35 cellular contexts compared by ENCODE assay signal in the genomic region with DNA sequence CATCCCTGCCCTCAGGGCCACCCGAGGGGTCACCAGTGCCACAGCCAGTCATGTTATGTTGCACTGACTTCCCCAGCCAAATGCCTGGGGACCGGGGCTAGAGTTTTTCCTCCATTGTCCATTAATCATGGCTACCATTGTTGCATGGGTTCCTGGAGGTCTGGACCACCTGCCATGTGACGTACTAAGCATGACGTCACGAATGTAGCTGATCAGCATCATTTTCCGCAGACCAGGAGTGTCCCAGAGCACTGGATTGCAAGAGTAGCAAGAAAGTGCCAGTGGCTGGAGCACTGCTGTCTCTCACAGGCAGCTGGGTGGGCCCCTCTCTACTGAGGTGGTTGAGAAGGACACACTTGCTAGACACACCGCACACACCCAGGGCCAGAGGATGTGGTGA. TPM values are rescaled to one million over a fixed set of nuclear protein-coding genes. Genes with fewer than 3 reads are reported as not detected.
"Had no signal": no experiment of that assay in that cellular context is flagged by ENCODE, and none has a peak within 500 bp of the region (broad histone marks: within the 10 kb centered on the region; RNA-seq: fewer than 3 reads in every experiment).

No MANE protein-coding gene starts in this region.

- H3K9me3 Mint-ChIP-seq: activated CD4-positive, alpha-beta memory T cell treated with anti-CD3 and anti-CD28 coated beads, Interleukin-2, amount 10 ng/mL, durations not matched to agents 7 days and 5 days; activated naive CD4-positive, alpha-beta T cell treated with anti-CD3 and anti-CD28 coated beads, Interleukin-2, amount 10 ng/mL, durations not matched to agents 7 days and 5 days; activated naive CD8-positive, alpha-beta T cell treated with anti-CD3 and anti-CD28 coated beads, Interleukin-2, amount 50 U/mL, for 24 hours had no signal

- H3K4me3 ChIP-seq: Peyer's patch had no signal

- ATAC-seq: activated CD8-positive, alpha-beta memory T cell treated with anti-CD3 and anti-CD28 coated beads, Interleukin-2, amount 10 ng/mL, durations not matched to agents 7 days and 5 days; activated naive CD8-positive, alpha-beta T cell treated with anti-CD3 and anti-CD28 coated beads, Interleukin-2, amount 50 U/mL, for 24 hours; PC-3 had no signal

- H3K36me3 Mint-ChIP-seq: activated CD8-positive, alpha-beta memory T cell treated with anti-CD3 and anti-CD28 coated beads, Interleukin-2, amount 10 ng/mL, durations not matched to agents 7 days and 5 days; activated naive CD4-positive, alpha-beta T cell treated with anti-CD3 and anti-CD28 coated beads, Interleukin-2, amount 10 ng/mL, durations not matched to agents 7 days and 5 days; activated naive CD8-positive, alpha-beta T cell had no signal

- DNase-seq: activated CD4-positive, alpha-beta memory T cell treated with anti-CD3 and anti-CD28 coated beads, Interleukin-2, amount 10 ng/mL, durations not matched to agents 7 days and 5 days; activated CD4-positive, alpha-beta T cell treated with anti-CD3 and anti-CD28 coated beads for 1 hour; activated CD4-positive, alpha-beta T cell treated with anti-CD3 and anti-CD28 coated beads for 48 hours; activated CD4-positive, CD25-positive, alpha-beta regulatory T cell; activated CD8-positive, alpha-beta memory T cell treated with anti-CD3 and anti-CD28 coated beads for 24 hours; activated CD8-positive, alpha-beta memory T cell treated with anti-CD3 and anti-CD28 coated beads, Interleukin-2, amount 10 ng/mL, durations not matched to agents 7 days and 5 days; activated CD8-positive, alpha-beta memory T cell treated with anti-CD3 and anti-CD28 coated beads, Interleukin-2, amount 50 U/mL, for 48 hours; activated effector memory CD4-positive, alpha-beta T cell treated with Interleukin-2 at 50 U/mL for 16 hours; activated naive CD4-positive, alpha-beta T cell treated with anti-CD3 and anti-CD28 coated beads, Interleukin-2, amount 10 ng/mL, durations not matched to agents 7 days and 5 days; activated naive CD8-positive, alpha-beta T cell treated with anti-CD3 and anti-CD28 coated beads, Interleukin-2, amount 50 U/mL, for 24 hours; activated T-cell treated with anti-CD3 and anti-CD28 coated beads, Interleukin-2, amount 50 U/mL, for 48 hours; anterior cingulate cortex; MM.1S; MV-4-11; NCI-H1092; NCI-H1436 treated with DMSO at 0.1 percent for 48 hours; NCI-H1694 treated with DMSO at 0.1 percent for 48 hours; NCI-H2029; NCI-H2171; NCI-H510A; NCI-H526; NCI-H748 treated with DMSO at 0.1 percent for 48 hours; NK-92 treated with Interleukin-12 subunit alpha and Interleukin-12 subunit beta, amount 100 ng/mL, for 24 hours; PC-3; Peyer's patch; RPMI8226; SHP77 treated with DMSO at 0.1 percent for 48 hours; SW 1271; T-helper 1 cell; T-helper 2 cell; T-helper 9 cell had no signal

- H3K9me3 ChIP-seq: Peyer's patch had no signal

- H3K27ac Mint-ChIP-seq: activated CD4-positive, alpha-beta memory T cell treated with anti-CD3 and anti-CD28 coated beads, Interleukin-2, amount 10 ng/mL, durations not matched to agents 7 days and 5 days; activated CD8-positive, alpha-beta memory T cell treated with anti-CD3 and anti-CD28 coated beads, Interleukin-2, amount 10 ng/mL, durations not matched to agents 7 days and 5 days; activated naive CD4-positive, alpha-beta T cell treated with anti-CD3 and anti-CD28 coated beads, Interleukin-2, amount 10 ng/mL, durations not matched to agents 7 days and 5 days; activated naive CD8-positive, alpha-beta T cell; activated naive CD8-positive, alpha-beta T cell treated with anti-CD3 and anti-CD28 coated beads, Interleukin-2, amount 50 U/mL, for 24 hours had no signal

- H3K36me3 ChIP-seq: Peyer's patch had no signal

- H3K27me3 ChIP-seq: Peyer's patch had no signal

- H3K27me3 Mint-ChIP-seq: activated CD4-positive, alpha-beta memory T cell treated with anti-CD3 and anti-CD28 coated beads, Interleukin-2, amount 10 ng/mL, durations not matched to agents 7 days and 5 days; activated CD8-positive, alpha-beta memory T cell treated with anti-CD3 and anti-CD28 coated beads, Interleukin-2, amount 10 ng/mL, durations not matched to agents 7 days and 5 days; activated naive CD4-positive, alpha-beta T cell treated with anti-CD3 and anti-CD28 coated beads, Interleukin-2, amount 10 ng/mL, durations not matched to agents 7 days and 5 days; activated naive CD8-positive, alpha-beta T cell; activated naive CD8-positive, alpha-beta T cell treated with anti-CD3 and anti-CD28 coated beads, Interleukin-2, amount 50 U/mL, for 24 hours had no signal

- H3K4me1 Mint-ChIP-seq: activated CD4-positive, alpha-beta memory T cell treated with anti-CD3 and anti-CD28 coated beads, Interleukin-2, amount 10 ng/mL, durations not matched to agents 7 days and 5 days; activated CD8-positive, alpha-beta memory T cell treated with anti-CD3 and anti-CD28 coated beads, Interleukin-2, amount 10 ng/mL, durations not matched to agents 7 days and 5 days; activated naive CD4-positive, alpha-beta T cell treated with anti-CD3 and anti-CD28 coated beads, Interleukin-2, amount 10 ng/mL, durations not matched to agents 7 days and 5 days; activated naive CD8-positive, alpha-beta T cell treated with anti-CD3 and anti-CD28 coated beads, Interleukin-2, amount 50 U/mL, for 24 hours had no signal

- H3K4me3 Mint-ChIP-seq: activated CD4-positive, alpha-beta memory T cell treated with anti-CD3 and anti-CD28 coated beads, Interleukin-2, amount 10 ng/mL, durations not matched to agents 7 days and 5 days; activated CD8-positive, alpha-beta memory T cell treated with anti-CD3 and anti-CD28 coated beads, Interleukin-2, amount 10 ng/mL, durations not matched to agents 7 days and 5 days; activated naive CD4-positive, alpha-beta T cell treated with anti-CD3 and anti-CD28 coated beads, Interleukin-2, amount 10 ng/mL, durations not matched to agents 7 days and 5 days; activated naive CD8-positive, alpha-beta T cell; activated naive CD8-positive, alpha-beta T cell treated with anti-CD3 and anti-CD28 coated beads, Interleukin-2, amount 50 U/mL, for 24 hours had no signal

- H3K27ac ChIP-seq: Peyer's patch, VCaP had no signal

RNA-seq across cellular contexts. Expression of a gene that starts 6.9 kb away (rescaled TPM):
- total RNA-seq: activated CD4-positive, alpha-beta memory T cell treated with anti-CD3 and anti-CD28 coated beads, Interleukin-2, amount 10 ng/mL, durations not matched to agents 7 days and 5 days; activated CD8-positive, alpha-beta memory T cell treated with anti-CD3 and anti-CD28 coated beads, Interleukin-2, amount 10 ng/mL, durations not matched to agents 7 days and 5 days; LHCN-M2; PC-3; SK-MEL-5 had no signal

RNA-seq across cellular contexts. Expression of a gene that starts 31.9 kb away (rescaled TPM):
- total RNA-seq: activated CD4-positive, alpha-beta memory T cell treated with anti-CD3 and anti-CD28 coated beads, Interleukin-2, amount 10 ng/mL, durations not matched to agents 7 days and 5 days; activated CD8-positive, alpha-beta memory T cell treated with anti-CD3 and anti-CD28 coated beads, Interleukin-2, amount 10 ng/mL, durations not matched to agents 7 days and 5 days; LHCN-M2; PC-3 had no signal
